In genomic region chr19:3250675-3251074, GRCh38 we compare ENCODE assay signal across 1 cellular context.
TF ChIP-seq lines count a peak whose summit lies in the region.

No MANE protein-coding gene starts in this region.

TF ChIP-seq in K562, 482 proteins besides CTCF, POLR2A, EP300 and RAD21 (continued from another document):
- TF ChIP-seq, protein P1, sequence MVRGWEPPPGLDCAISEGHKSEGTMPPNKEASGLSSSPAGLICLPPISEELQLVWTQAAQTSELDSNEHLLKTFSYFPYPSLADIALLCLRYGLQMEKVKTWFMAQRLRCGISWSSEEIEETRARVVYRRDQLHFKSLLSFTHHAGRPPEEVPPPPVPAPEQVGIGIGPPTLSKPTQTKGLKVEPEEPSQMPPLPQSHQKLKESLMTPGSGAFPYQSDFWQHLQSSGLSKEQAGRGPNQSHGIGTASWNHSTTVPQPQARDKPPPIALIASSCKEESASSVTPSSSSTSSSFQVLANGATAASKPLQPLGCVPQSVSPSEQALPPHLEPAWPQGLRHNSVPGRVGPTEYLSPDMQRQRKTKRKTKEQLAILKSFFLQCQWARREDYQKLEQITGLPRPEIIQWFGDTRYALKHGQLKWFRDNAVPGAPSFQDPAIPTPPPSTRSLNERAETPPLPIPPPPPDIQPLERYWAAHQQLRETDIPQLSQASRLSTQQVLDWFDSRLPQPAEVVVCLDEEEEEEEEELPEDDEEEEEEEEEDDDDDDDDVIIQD (CRISPR knock-in tag; IDR thresholded peaks at IDR 0.05) = no peak
- TF ChIP-seq, protein P2, sequence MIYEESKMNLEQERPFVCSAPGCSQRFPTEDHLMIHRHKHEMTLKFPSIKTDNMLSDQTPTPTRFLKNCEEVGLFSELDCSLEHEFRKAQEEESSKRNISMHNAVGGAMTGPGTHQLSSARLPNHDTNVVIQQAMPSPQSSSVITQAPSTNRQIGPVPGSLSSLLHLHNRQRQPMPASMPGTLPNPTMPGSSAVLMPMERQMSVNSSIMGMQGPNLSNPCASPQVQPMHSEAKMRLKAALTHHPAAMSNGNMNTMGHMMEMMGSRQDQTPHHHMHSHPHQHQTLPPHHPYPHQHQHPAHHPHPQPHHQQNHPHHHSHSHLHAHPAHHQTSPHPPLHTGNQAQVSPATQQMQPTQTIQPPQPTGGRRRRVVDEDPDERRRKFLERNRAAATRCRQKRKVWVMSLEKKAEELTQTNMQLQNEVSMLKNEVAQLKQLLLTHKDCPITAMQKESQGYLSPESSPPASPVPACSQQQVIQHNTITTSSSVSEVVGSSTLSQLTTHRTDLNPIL (CRISPR knock-in tag; IDR thresholded peaks at IDR 0.05) = no peak
- TF ChIP-seq SMC3 (conservative IDR thresholded peaks at IDR 0.05; ENCODE audit: insufficient read depth, low read depth, low read length) (peak; percentile 50), ZFP1 (CRISPR knock-in tag; IDR thresholded peaks at IDR 0.05) (no peak), SMARCA5 (IDR thresholded peaks at IDR 0.05) (peak; percentile 95), HCFC1 (IDR thresholded peaks at IDR 0.05; ENCODE audit: low read depth, low read length) (no peak), BHLHE40 (IDR thresholded peaks at IDR 0.05; ENCODE audit: low read length) (no peak), KDM5B (IDR thresholded peaks at IDR 0.05; ENCODE audit: insufficient replicate concordance, low read depth, low read length) (no peak), LCOR (CRISPR knock-in tag; IDR thresholded peaks at IDR 0.05) (no peak), PHF20 (IDR thresholded peaks at IDR 0.05; ENCODE audit: partially characterized antibody) (peak; percentile 35), MYNN (IDR thresholded peaks at IDR 0.05) (no peak), MYNN (CRISPR knock-in tag; IDR thresholded peaks at IDR 0.05) (no peak), ZKSCAN8 (CRISPR knock-in tag; IDR thresholded peaks at IDR 0.05) (no peak), ARID3A (IDR thresholded peaks at IDR 0.05; ENCODE audit: borderline replicate concordance, low read depth, low read length) (no peak), CTBP1 (IDR thresholded peaks at IDR 0.05; ENCODE audit: borderline replicate concordance) (peak; percentile 29; the same call in 1 of the 2 replicates), MEIS2 (IDR thresholded peaks at IDR 0.05; ENCODE audit: partially characterized antibody) (no peak), KDM1A (IDR thresholded peaks at IDR 0.05) (peak; percentile 32 to 57; a peak in 2 of 4 replicates), PRMT5 (CRISPR knock-in tag; IDR thresholded peaks at IDR 0.05) (no peak), ZNF146 (CRISPR knock-in tag; IDR thresholded peaks at IDR 0.05; ENCODE audit: unreplicated experiment) (peak; percentile 100), ZMIZ1 (IDR thresholded peaks at IDR 0.05; ENCODE audit: low read depth in 2 of 2, low read length in 2 of 2) (no peak), HDAC2 (IDR thresholded peaks at IDR 0.05) (0 out of 2 replicates have a peak, but pooled peaks have one; percentile 38), RCOR1 (IDR thresholded peaks at IDR 0.05; ENCODE audit: borderline replicate concordance in 1 of 2, low read depth in 2 of 2, low read length in 2 of 2) (peak in 1 of 2 experiments; percentile 78; a peak in 2 of 4 replicates), ZBTB33 (CRISPR knock-in tag; IDR thresholded peaks at IDR 0.05) (no peak), ZNF644 (tag; IDR thresholded peaks at IDR 0.05; ENCODE audit: low read depth) (no peak), NR3C1 (CRISPR knock-in tag; IDR thresholded peaks at IDR 0.05) (no peak), PML (IDR thresholded peaks at IDR 0.05; ENCODE audit: low read length) (no peak), DPF2 (IDR thresholded peaks at IDR 0.05) (0 out of 2 replicates have a peak, but pooled peaks have one; percentile 19), CXXC5 (CRISPR knock-in tag; IDR thresholded peaks at IDR 0.05) (0 out of 2 replicates have a peak, but pooled peaks have one; percentile 15), CBX3 (IDR thresholded peaks at IDR 0.05; ENCODE audit: borderline replicate concordance in 1 of 2, low read length in 2 of 2) (peak in 1 of 2 experiments; percentile 78; a peak in 2 of 3 replicates), ZNF263 (CRISPR knock-in tag; IDR thresholded peaks at IDR 0.05; ENCODE audit: borderline replicate concordance) (no peak), CEBPB (tag; IDR thresholded peaks at IDR 0.05) (no peak), CBFA2T2 (conservative IDR thresholded peaks at IDR 0.05) (no peak), RBM25 (IDR thresholded peaks at IDR 0.05; ENCODE audit: low read depth, low read length, severe bottlenecking) (peak; percentile 49), TAF9B (IDR thresholded peaks at IDR 0.05; ENCODE audit: partially characterized antibody) (no peak), SP2 (IDR thresholded peaks at IDR 0.05; ENCODE audit: extremely low read depth, low read depth, low read length, poor library complexity, severe bottlenecking) (no peak), NCOA2 (IDR thresholded peaks at IDR 0.05; ENCODE audit: partially characterized antibody in 2 of 2) (no peak), RFX1 (IDR thresholded peaks at IDR 0.05) (no peak), NCOA4 (IDR thresholded peaks at IDR 0.05; ENCODE audit: partially characterized antibody) (no peak), TSHZ1 (CRISPR knock-in tag; IDR thresholded peaks at IDR 0.05) (no peak)
- TF ChIP-seq, protein P3, sequence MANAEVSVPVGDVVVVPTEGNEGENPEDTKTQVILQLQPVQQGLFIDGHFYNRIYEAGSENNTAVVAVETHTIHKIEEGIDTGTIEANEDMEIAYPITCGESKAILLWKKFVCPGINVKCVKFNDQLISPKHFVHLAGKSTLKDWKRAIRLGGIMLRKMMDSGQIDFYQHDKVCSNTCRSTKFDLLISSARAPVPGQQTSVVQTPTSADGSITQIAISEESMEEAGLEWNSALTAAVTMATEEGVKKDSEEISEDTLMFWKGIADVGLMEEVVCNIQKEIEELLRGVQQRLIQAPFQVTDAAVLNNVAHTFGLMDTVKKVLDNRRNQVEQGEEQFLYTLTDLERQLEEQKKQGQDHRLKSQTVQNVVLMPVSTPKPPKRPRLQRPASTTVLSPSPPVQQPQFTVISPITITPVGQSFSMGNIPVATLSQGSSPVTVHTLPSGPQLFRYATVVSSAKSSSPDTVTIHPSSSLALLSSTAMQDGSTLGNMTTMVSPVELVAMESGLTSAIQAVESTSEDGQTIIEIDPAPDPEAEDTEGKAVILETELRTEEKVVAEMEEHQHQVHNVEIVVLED (CRISPR knock-in tag; IDR thresholded peaks at IDR 0.05) = no peak
- TF ChIP-seq, protein P4, sequence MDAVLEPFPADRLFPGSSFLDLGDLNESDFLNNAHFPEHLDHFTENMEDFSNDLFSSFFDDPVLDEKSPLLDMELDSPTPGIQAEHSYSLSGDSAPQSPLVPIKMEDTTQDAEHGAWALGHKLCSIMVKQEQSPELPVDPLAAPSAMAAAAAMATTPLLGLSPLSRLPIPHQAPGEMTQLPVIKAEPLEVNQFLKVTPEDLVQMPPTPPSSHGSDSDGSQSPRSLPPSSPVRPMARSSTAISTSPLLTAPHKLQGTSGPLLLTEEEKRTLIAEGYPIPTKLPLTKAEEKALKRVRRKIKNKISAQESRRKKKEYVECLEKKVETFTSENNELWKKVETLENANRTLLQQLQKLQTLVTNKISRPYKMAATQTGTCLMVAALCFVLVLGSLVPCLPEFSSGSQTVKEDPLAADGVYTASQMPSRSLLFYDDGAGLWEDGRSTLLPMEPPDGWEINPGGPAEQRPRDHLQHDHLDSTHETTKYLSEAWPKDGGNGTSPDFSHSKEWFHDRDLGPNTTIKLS (IDR thresholded peaks at IDR 0.05; ENCODE audit: borderline replicate concordance, low read depth) = no peak
